26 cellular contexts compared by ENCODE assay signal in genomic region chr21:45804809-45805313, GRCh38.
DNase-seq lines count a peak whose midpoint lies in the region; ATAC-seq, FAIRE-seq and TF ChIP-seq lines count a peak whose summit lies in the region.
"Had no signal": no experiment of that assay in that cellular context is flagged by ENCODE, and none has a peak within 500 bp of the region (broad histone marks: within the 10 kb centered on the region; RNA-seq: fewer than 3 reads in every experiment).

No MANE protein-coding gene starts in this region.

- no peak overlapping the region for H3K4me2 ChIP-seq in HepG2 (ENCODE audit: low read depth, low read length)
- H3K4me2 ChIP-seq in osteoblast (ENCODE audit: insufficient read depth, low read length), result no peak overlapping the region
- H3K4me2 ChIP-seq: PC-9 had no signal

- H3K27ac Mint-ChIP-seq in glutamatergic neuron (ENCODE audit: unreplicated experiment), result peak overlapping the region; percentile 55
- H3K27ac Mint-ChIP-seq: CD4-positive, alpha-beta memory T cell had no signal

- H4K20me1 ChIP-seq in HepG2 (ENCODE audit: insufficient read depth, low read length), result no peaks in the 10 kb centered on the region
- H4K20me1 ChIP-seq in osteoblast (ENCODE audit: insufficient read depth, low read length), result no peaks in the 10 kb centered on the region

- no peak for FAIRE-seq in HepG2 (lab: Jason Lieb, UNC)
- FAIRE-seq: GM12891, K562 had no signal

- H3K9me3 ChIP-seq in HepG2 (ENCODE audit: low read length), result no peaks in the 10 kb centered on the region
- no peaks in the 10 kb centered on the region for H3K9me3 ChIP-seq in right lobe of liver
- no peaks in the 10 kb centered on the region for H3K9me3 ChIP-seq in osteoblast (ENCODE audit: low read depth, low read length)
- H3K9me3 ChIP-seq: SJSA1 had no signal

- DNase-seq in HepG2 (ENCODE audit: low spot score) (no peak), right lobe of liver (no peak), glutamatergic neuron (no peak), osteoblast (ENCODE audit: insufficient read length, low spot score, missing footprints) (peak; percentile 15), NCI-H187 (lab: John Stamatoyannopoulos, UW) (no peak), RKO (ENCODE audit: low spot score) (no peak)
- DNase-seq in stimulated activated CD4-positive, alpha-beta T cell treated with anti-CD3 and anti-CD28 coated beads, Interleukin-4, amount 100 ng/mL, for 24 hours, result no peak
- DNase-seq: CD4-positive, alpha-beta memory T cell; COR-L47; DMS 273 treated with DMSO at 0.1 percent for 48 hours; DMS79; GF-D8; GOT3; HCEC 1CT; MV-4-11; NCI-H1105; NCI-H1436 treated with DMSO at 0.1 percent for 48 hours; NCI-H1930; NCI-H2107; NCI-H524; NCI-H774; PC-9; Right ventricle myocardium superior had no signal

- ATAC-seq in HepG2 (no peak), right lobe of liver (no peak)
- ATAC-seq: K562 had no signal

- H3K27ac ChIP-seq in HepG2 (ENCODE audit: extremely low read length, insufficient read depth, low read length) (no peak overlapping the region), right lobe of liver (no peak overlapping the region), osteoblast (ENCODE audit: low read depth, low read length) (no peak overlapping the region)
- H3K27ac ChIP-seq: PC-9, SJSA1 had no signal

- H3K79me2 ChIP-seq in HepG2 (ENCODE audit: insufficient read depth, low read length) (no peaks in the 10 kb centered on the region), osteoblast (ENCODE audit: insufficient read depth, low read length) (no peaks in the 10 kb centered on the region)

- TF ChIP-seq RAD21 in HepG2 (CRISPR knock-in tag; IDR thresholded peaks at IDR 0.05), result no peak

- peaks cover 13% of the 10 kb centered on the region for H3K27me3 Mint-ChIP-seq in glutamatergic neuron (ENCODE audit: unreplicated experiment)

- H3K36me3 ChIP-seq in HepG2 (replicated peaks in 1 of 2; ENCODE audit: control insufficient read depth in 1 of 2, insufficient read depth in 2 of 2, low read length in 2 of 2) (no peaks in the 10 kb centered on the region), right lobe of liver (no peaks in the 10 kb centered on the region), osteoblast (ENCODE audit: insufficient read depth, low read length) (no peaks in the 10 kb centered on the region)

- no peak for TF ChIP-seq CTCF in HepG2 (CRISPR knock-in tag; IDR thresholded peaks at IDR 0.05)
- TF ChIP-seq CTCF in right lobe of liver (IDR thresholded peaks at IDR 0.05), result no peak
- TF ChIP-seq CTCF in glutamatergic neuron (IDR thresholded peaks at IDR 0.05; ENCODE audit: partially characterized antibody, unreplicated experiment), result no peak
- no peak for TF ChIP-seq CTCF in osteoblast (IDR thresholded peaks at IDR 0.05; ENCODE audit: extremely low read depth, low read depth, low read length)

- peaks cover 18% of the 10 kb centered on the region for H3K36me3 Mint-ChIP-seq in glutamatergic neuron (ENCODE audit: unreplicated experiment)
- H3K36me3 Mint-ChIP-seq: CD4-positive, alpha-beta memory T cell had no signal

- H3K27me3 ChIP-seq in HepG2 (ENCODE audit: control insufficient read depth in 1 of 2, insufficient read depth in 2 of 2, low read length in 2 of 2) (peaks cover 0 to 3% of the 10 kb centered on the region in 2 experiments; a peak in 1 of 5 replicates), right lobe of liver (no peaks in the 10 kb centered on the region), osteoblast (ENCODE audit: insufficient read depth, low read length) (peaks cover 2% of the 10 kb centered on the region)
- H3K27me3 ChIP-seq: SJSA1 had no signal

- 18% methylated on average over 11 of the region's 13 CpGs for WGBS in HepG2 (ENCODE audit: low lambda C conversion rate)
- no CpG with 5 or more reads among the region's 13 CpGs for WGBS in right lobe of liver (ENCODE audit: insufficient coverage, low coverage, low lambda C conversion rate, missing lambda C conversion rate)

- BruUV-seq in HepG2 (replicated peaks; lab: Mats Ljungman, UMichigan), result no TSS peak

- POLR2A ChIA-PET in HepG2 (lab: Yijun Ruan, JAX), result no interaction called here

- intact Hi-C loops in HepG2 (cut with micrococcal nuclease; ENCODE audit: unreplicated experiment) (no loop called here), right lobe of liver (cut with DNase I) (no loop called here)

- TF ChIP-seq EP300 in HepG2 (IDR thresholded peaks at IDR 0.05; ENCODE audit: low read depth in 2 of 2, low read length in 2 of 2) (no peak), HepG2 (CRISPR knock-in tag; IDR thresholded peaks at IDR 0.05; ENCODE audit: borderline replicate concordance) (no peak)

- CTCF ChIA-PET in HepG2 (lab: Yijun Ruan, JAX; ENCODE audit: low intra/inter-chr PET ratio, low total read pairs), result no interaction called here

- H2AFZ ChIP-seq in HepG2 (ENCODE audit: low read length) (no peak overlapping the region), osteoblast (ENCODE audit: low read length) (no peak overlapping the region)
- H2AFZ ChIP-seq: PC-9 had no signal

- peaks cover 17% of the 10 kb centered on the region for H3K4me1 Mint-ChIP-seq in glutamatergic neuron (ENCODE audit: low read depth, unreplicated experiment)
- H3K4me1 Mint-ChIP-seq: CD4-positive, alpha-beta memory T cell had no signal

- no peak overlapping the region for H3K4me3 Mint-ChIP-seq in glutamatergic neuron (ENCODE audit: unreplicated experiment)
- H3K4me3 Mint-ChIP-seq: CD4-positive, alpha-beta memory T cell had no signal

- TF ChIP-seq POLR2A in HepG2 (IDR thresholded peaks at IDR 0.05; ENCODE audit: insufficient read depth in 1 of 2, low read depth in 2 of 2, low read length in 2 of 2) (no peak), right lobe of liver (IDR thresholded peaks at IDR 0.05) (no peak)

- H3K9ac ChIP-seq in HepG2 (ENCODE audit: insufficient read depth, low read depth, low read length), result no peak overlapping the region

- H3K9me3 Mint-ChIP-seq in glutamatergic neuron (ENCODE audit: unreplicated experiment), result peaks cover 11% of the 10 kb centered on the region
- H3K9me3 Mint-ChIP-seq: CD4-positive, alpha-beta memory T cell had no signal

- H3K4me1 ChIP-seq in HepG2 (ENCODE audit: insufficient read depth, low read length) (peaks cover 13% of the 10 kb centered on the region), right lobe of liver (no peaks in the 10 kb centered on the region), osteoblast (ENCODE audit: insufficient read depth, low read length) (no peaks in the 10 kb centered on the region)

- in situ Hi-C loops in HepG2 (cut with HindIII; ENCODE audit: extremely low pct_ligation_motif_present, low pct_unique_long_range_greater_than_20kb), result no loop called here

- H3K4me3 ChIP-seq in HepG2 (replicated peaks in 1 of 3; ENCODE audit: insufficient read depth in 1 of 3, low read depth in 2 of 3, low read length in 3 of 3) (no peak overlapping the region), right lobe of liver (no peak overlapping the region), osteoblast (ENCODE audit: insufficient read depth, low read length) (no peak overlapping the region)
- H3K4me3 ChIP-seq: K562, PC-9, SJSA1 had no signal

TF ChIP-seq in HepG2, 621 proteins besides CTCF, POLR2A, EP300 and RAD21:
- TF ChIP-seq TAF1 (CRISPR knock-in tag; IDR thresholded peaks at IDR 0.05), result no peak
- peak; percentile 54 for TF ChIP-seq CREB1 (IDR thresholded peaks at IDR 0.05)
- no peak for TF ChIP-seq CREB1 (CRISPR knock-in tag; IDR thresholded peaks at IDR 0.05)
